ENCODE assay signal across 2 cellular contexts in genomic region chr20:49725694-49726093, GRCh38.
TF ChIP-seq lines count a peak whose summit lies in the region.

No MANE protein-coding gene starts in this region.

TF ChIP-seq in GM23338, 12 proteins besides CTCF, POLR2A, EP300 and RAD21 (continued from another document):
- no peak for TF ChIP-seq REST (IDR thresholded peaks at IDR 0.05; ENCODE audit: unreplicated experiment)
- TF ChIP-seq EZH2phosphoT487 (IDR thresholded peaks at IDR 0.05; ENCODE audit: unreplicated experiment) = no peak
- TF ChIP-seq CREB1 (CRISPR knock-in tag; IDR thresholded peaks at IDR 0.05; ENCODE audit: low read depth) = no peak
- no peak for TF ChIP-seq EZH2 (IDR thresholded peaks at IDR 0.05; ENCODE audit: low read depth, unreplicated experiment)
- no peak for TF ChIP-seq NANOG (IDR thresholded peaks at IDR 0.05; ENCODE audit: borderline replicate concordance)
- no peak for TF ChIP-seq ZNF462 (CRISPR knock-in tag; IDR thresholded peaks at IDR 0.05)
- no peak for TF ChIP-seq JUNB (IDR thresholded peaks at IDR 0.05; ENCODE audit: unreplicated experiment)
- no peak for TF ChIP-seq ETS1 (IDR thresholded peaks at IDR 0.05)
- no peak for TF ChIP-seq ZNF114 (CRISPR knock-in tag; IDR thresholded peaks at IDR 0.05)
- TF ChIP-seq STAT1 (IDR thresholded peaks at IDR 0.05; ENCODE audit: unreplicated experiment) = no peak
- no peak for TF ChIP-seq POLR2AphosphoS5 (IDR thresholded peaks at IDR 0.05; ENCODE audit: low read depth)

TF ChIP-seq in WTC11, 78 proteins besides CTCF, POLR2A, EP300 and RAD21 (continued from another document):
- TF ChIP-seq USF2 (CRISPR knock-in tag; IDR thresholded peaks at IDR 0.05) = no peak
- no peak for TF ChIP-seq USF1 (CRISPR knock-in tag; IDR thresholded peaks at IDR 0.05)
- TF ChIP-seq NR3C1 (CRISPR knock-in tag; conservative IDR thresholded peaks at IDR 0.05; ENCODE audit: low read depth) = no peak
- no peak for TF ChIP-seq TEAD4 (CRISPR knock-in tag; IDR thresholded peaks at IDR 0.05)
- TF ChIP-seq ATF2 (CRISPR knock-in tag; IDR thresholded peaks at IDR 0.05; ENCODE audit: borderline replicate concordance, low read depth) = no peak
- TF ChIP-seq SMAD3 (CRISPR knock-in tag; IDR thresholded peaks at IDR 0.05; ENCODE audit: borderline replicate concordance) = no peak
